In genomic region chr7:47979832-47980181, GRCh38 we compare ENCODE assay signal across 8 cellular contexts. TPM values are rescaled to one million over a fixed set of nuclear protein-coding genes. Genes with fewer than 3 reads are reported as not detected.
DNase-seq lines count a peak whose midpoint lies in the region; ATAC-seq and TF ChIP-seq lines count a peak whose summit lies in the region.

No MANE protein-coding gene starts in this region.

- H3K4me1 Mint-ChIP-seq in activated CD4-positive, alpha-beta T cell treated with anti-CD3 and anti-CD28 coated beads, Interleukin-2, amount 10 ng/mL, durations not matched to agents 24 days and 14 days: peaks cover 14% of the 10 kb centered on the region
- peaks cover 29% of the 10 kb centered on the region for H3K4me1 Mint-ChIP-seq in activated naive CD8-positive, alpha-beta T cell treated with anti-CD3 and anti-CD28 coated beads, Interleukin-2, amount 50 U/mL, for 24 hours

- H3K9me3 Mint-ChIP-seq in activated CD4-positive, alpha-beta T cell treated with anti-CD3 and anti-CD28 coated beads, Interleukin-2, amount 10 ng/mL, durations not matched to agents 24 days and 14 days: no peaks in the 10 kb centered on the region
- H3K9me3 Mint-ChIP-seq in activated naive CD8-positive, alpha-beta T cell treated with anti-CD3 and anti-CD28 coated beads, Interleukin-2, amount 50 U/mL, for 24 hours: no peaks in the 10 kb centered on the region

- intact Hi-C loops in activated CD4-positive, alpha-beta T cell treated with anti-CD3 and anti-CD28 coated beads, Interleukin-2, amount 10 ng/mL, durations not matched to agents 24 days and 14 days (cut with micrococcal nuclease): loop anchor here (1.0 kb wide), 3 partner anchors 11 to 108 kb away; partner anchors contain the start of gene C7orf57

- peak overlapping the region; percentile 97 for H3K27ac Mint-ChIP-seq in activated CD4-positive, alpha-beta T cell treated with anti-CD3 and anti-CD28 coated beads, Interleukin-2, amount 10 ng/mL, durations not matched to agents 24 days and 14 days
- peak overlapping the region; percentile 98 for H3K27ac Mint-ChIP-seq in activated naive CD8-positive, alpha-beta T cell treated with anti-CD3 and anti-CD28 coated beads, Interleukin-2, amount 50 U/mL, for 24 hours

- H3K27me3 Mint-ChIP-seq in activated CD4-positive, alpha-beta T cell treated with anti-CD3 and anti-CD28 coated beads, Interleukin-2, amount 10 ng/mL, durations not matched to agents 24 days and 14 days: peaks cover 5% of the 10 kb centered on the region
- no peaks in the 10 kb centered on the region for H3K27me3 Mint-ChIP-seq in activated naive CD8-positive, alpha-beta T cell treated with anti-CD3 and anti-CD28 coated beads, Interleukin-2, amount 50 U/mL, for 24 hours

- no peak for DNase-seq in activated CD4-positive, alpha-beta T cell treated with anti-CD3 and anti-CD28 coated beads, Interleukin-2, amount 10 ng/mL, durations not matched to agents 24 days and 14 days
- DNase-seq in activated CD4-positive, alpha-beta T cell treated with anti-CD3 and anti-CD28 coated beads, Interleukin-2, amount 50 U/mL, for 4 hours: no peak
- DNase-seq in activated naive CD8-positive, alpha-beta T cell treated with anti-CD3 and anti-CD28 coated beads, Interleukin-2, amount 50 U/mL, for 24 hours: no peak
- DNase-seq in suprapubic skin (ENCODE audit: low spot score in 2 of 2): no peak
- DNase-seq in NCI-H2081 treated with DMSO at 0.1 percent for 48 hours (lab: John Stamatoyannopoulos, UW): no peak
- no peak for DNase-seq in activated CD4-positive, CD25-positive, alpha-beta regulatory T cell (lab: John Stamatoyannopoulos, UW)
- DNase-seq in GM20000 (ENCODE audit: low spot score): no peak

- TF ChIP-seq CTCF in suprapubic skin (IDR thresholded peaks at IDR 0.05) (no peak), GM20000 (IDR thresholded peaks at IDR 0.05; ENCODE audit: extremely low read depth, missing control alignments) (no peak)

- 27% methylated on average over 7 of the region's 7 CpGs for WGBS in suprapubic skin

- no peak for TF ChIP-seq POLR2A in suprapubic skin (IDR thresholded peaks at IDR 0.05)

- H3K36me3 ChIP-seq in suprapubic skin: peaks cover 35% of the 10 kb centered on the region

- H3K9me3 ChIP-seq in suprapubic skin: no peaks in the 10 kb centered on the region

- H3K27ac ChIP-seq in layer of hippocampus (ENCODE audit: low read depth, low read length) (peak overlapping the region; percentile 88), suprapubic skin (peak overlapping the region; percentile 84)

- peaks cover 14% of the 10 kb centered on the region for H3K4me1 ChIP-seq in suprapubic skin

- peak overlapping the region; percentile 62 for H3K4me3 ChIP-seq in suprapubic skin

- H3K4me3 Mint-ChIP-seq in activated CD4-positive, alpha-beta T cell treated with anti-CD3 and anti-CD28 coated beads, Interleukin-2, amount 10 ng/mL, durations not matched to agents 24 days and 14 days: peak overlapping the region; percentile 94
- peak overlapping the region; percentile 97 for H3K4me3 Mint-ChIP-seq in activated naive CD8-positive, alpha-beta T cell treated with anti-CD3 and anti-CD28 coated beads, Interleukin-2, amount 50 U/mL, for 24 hours

- H3K36me3 Mint-ChIP-seq in activated CD4-positive, alpha-beta T cell treated with anti-CD3 and anti-CD28 coated beads, Interleukin-2, amount 10 ng/mL, durations not matched to agents 24 days and 14 days (ENCODE audit: low read depth): peaks cover 29% of the 10 kb centered on the region
- peaks cover 32% of the 10 kb centered on the region for H3K36me3 Mint-ChIP-seq in activated naive CD8-positive, alpha-beta T cell treated with anti-CD3 and anti-CD28 coated beads, Interleukin-2, amount 50 U/mL, for 24 hours (ENCODE audit: low read depth)

- H3K27me3 ChIP-seq in layer of hippocampus (ENCODE audit: control insufficient read depth, insufficient read depth, low read length): no peaks in the 10 kb centered on the region
- H3K27me3 ChIP-seq in suprapubic skin: no peaks in the 10 kb centered on the region

- ATAC-seq in activated naive CD8-positive, alpha-beta T cell treated with anti-CD3 and anti-CD28 coated beads, Interleukin-2, amount 50 U/mL, for 24 hours: no peak

- TF ChIP-seq EP300 in suprapubic skin (IDR thresholded peaks at IDR 0.05): no peak

RNA-seq across cellular contexts. Expression of gene HUS1, which starts 0.4 kb away (rescaled TPM):
- total RNA-seq in activated CD4-positive, alpha-beta T cell treated with anti-CD3 and anti-CD28 coated beads, Interleukin-2, amount 10 ng/mL, durations not matched to agents 24 days and 14 days: 32.3 and 35.9 TPM in 2 replicates
- 10 to 100 TPM; 14.4 to 56.2 (median 21.5) TPM for total RNA-seq in suprapubic skin

RNA-seq across cellular contexts. Expression of gene PKD1L1, which starts 31.5 kb away (rescaled TPM):
- 0.05 and 0.12 TPM in 2 replicates for total RNA-seq in activated CD4-positive, alpha-beta T cell treated with anti-CD3 and anti-CD28 coated beads, Interleukin-2, amount 10 ng/mL, durations not matched to agents 24 days and 14 days
- 1 to 10 TPM in 1 of 4 donors, under 1 TPM in 1, not detected in 2; 0.11 to 2.6 TPM for total RNA-seq in suprapubic skin

RNA-seq across cellular contexts. Expression of gene SUN3, which starts 49.1 kb away (rescaled TPM):
- not detected in 2 replicates for total RNA-seq in activated CD4-positive, alpha-beta T cell treated with anti-CD3 and anti-CD28 coated beads, Interleukin-2, amount 10 ng/mL, durations not matched to agents 24 days and 14 days
- not detected for total RNA-seq in suprapubic skin

RNA-seq across cellular contexts. Expression of gene C7orf57, which starts 55.5 kb away (rescaled TPM):
- 0.14 TPM in 2 replicates for total RNA-seq in activated CD4-positive, alpha-beta T cell treated with anti-CD3 and anti-CD28 coated beads, Interleukin-2, amount 10 ng/mL, durations not matched to agents 24 days and 14 days
- not detected for total RNA-seq in suprapubic skin
